In genomic region chr13:74056829-74057564, GRCh38 we compare ENCODE assay signal across 11 cellular contexts.
A peak's percentile ranks its signal among the peaks of the same experiment; 100 is the strongest.
DNase-seq lines count a peak whose midpoint lies in the region; ATAC-seq, FAIRE-seq and TF ChIP-seq lines count a peak whose summit lies in the region.
"Had no signal": no experiment of that assay in that cellular context is flagged by ENCODE, and none has a peak within 500 bp of the region (broad histone marks: within the 10 kb centered on the region; RNA-seq: fewer than 3 reads in every experiment).

No MANE protein-coding gene starts in this region.

- peaks cover 69% of the 10 kb centered on the region for H3K4me1 Mint-ChIP-seq in activated T-cell treated with anti-CD3 and anti-CD28 coated beads, Interleukin-2, amount 50 U/mL, for 72 hours (ENCODE audit: low read depth)

- TF ChIP-seq CTCF in HepG2 (CRISPR knock-in tag; IDR thresholded peaks at IDR 0.05), result no peak

- no peak for TF ChIP-seq RAD21 in HepG2 (CRISPR knock-in tag; IDR thresholded peaks at IDR 0.05)

- no peak for ATAC-seq in activated T-cell treated with anti-CD3 and anti-CD28 coated beads, Interleukin-2, amount 50 U/mL, for 72 hours (replicated peaks in 1 of 2)
- ATAC-seq in HepG2 (no peak), HG02642 (IDR thresholded peaks at IDR 0.05; ENCODE audit: poor library complexity, unreplicated experiment) (no peak), HG03135 (IDR thresholded peaks at IDR 0.05; ENCODE audit: unreplicated experiment) (no peak)

- no peaks in the 10 kb centered on the region for H3K79me2 ChIP-seq in HepG2 (ENCODE audit: insufficient read depth, low read length)

- POLR2A ChIA-PET in HepG2 (lab: Yijun Ruan, JAX), result no interaction called here

- in situ Hi-C loops in HepG2 (cut with HindIII; ENCODE audit: extremely low pct_ligation_motif_present, low pct_unique_long_range_greater_than_20kb), result no loop called here

- TF ChIP-seq EP300 in HepG2 (IDR thresholded peaks at IDR 0.05; ENCODE audit: low read depth in 2 of 2, low read length in 2 of 2) (no peak), HepG2 (CRISPR knock-in tag; IDR thresholded peaks at IDR 0.05; ENCODE audit: borderline replicate concordance) (no peak)

- no peak overlapping the region for H3K9ac ChIP-seq in HepG2 (ENCODE audit: insufficient read depth, low read depth, low read length)

- no peaks in the 10 kb centered on the region for H3K9me3 ChIP-seq in HepG2 (ENCODE audit: low read length)

- WGBS in adipose tissue, 3 donors, result 48 to 57% (median 49%) methylated on average over 5 of the region's 5 CpGs
- 47% methylated on average over 5 of the region's 5 CpGs for WGBS in HepG2 (ENCODE audit: low lambda C conversion rate)

- no peaks in the 10 kb centered on the region for H4K20me1 ChIP-seq in HepG2 (ENCODE audit: insufficient read depth, low read length)

- CTCF ChIA-PET in HepG2 (lab: Yijun Ruan, JAX; ENCODE audit: low intra/inter-chr PET ratio, low total read pairs), result no interaction called here

- H3K36me3 Mint-ChIP-seq in activated T-cell treated with anti-CD3 and anti-CD28 coated beads, Interleukin-2, amount 50 U/mL, for 72 hours (ENCODE audit: insufficient read depth in 2 of 2), result peaks cover 4 to 14% of the 10 kb centered on the region in 2 donors

- no peak overlapping the region for H3K4me3 Mint-ChIP-seq in activated T-cell treated with anti-CD3 and anti-CD28 coated beads, Interleukin-2, amount 50 U/mL, for 72 hours

- DNase-seq in activated T-cell treated with anti-CD3 and anti-CD28 coated beads, Interleukin-2, amount 50 U/mL, for 72 hours, result no peak
- no peak for DNase-seq in activated T-cell treated with anti-CD3 and anti-CD28 coated beads, Interleukin-2, amount 50 U/mL, for 1 hour
- DNase-seq in HepG2 (ENCODE audit: low spot score) (no peak), ureter (ENCODE audit: low spot score) (peak; percentile 46), iPS-NIHi7 (ENCODE audit: extremely low spot score) (no peak)
- DNase-seq: SIG-M5, small intestine had no signal

- H3K27me3 Mint-ChIP-seq in activated T-cell treated with anti-CD3 and anti-CD28 coated beads, Interleukin-2, amount 50 U/mL, for 72 hours (ENCODE audit: low read depth), result no peaks in the 10 kb centered on the region

- H3K4me2 ChIP-seq in HepG2 (ENCODE audit: low read depth, low read length), result 0 out of 2 replicates have a peak overlapping the region, but pooled peaks have one; percentile 12

- TF ChIP-seq POLR2A in HepG2 (IDR thresholded peaks at IDR 0.05; ENCODE audit: insufficient read depth in 1 of 2, low read depth in 2 of 2, low read length in 2 of 2), result no peak

- no TSS peak for BruUV-seq in HepG2 (replicated peaks; lab: Mats Ljungman, UMichigan)

- no peak overlapping the region for H3K4me3 ChIP-seq in HepG2 (replicated peaks in 1 of 3; ENCODE audit: insufficient read depth in 1 of 3, low read depth in 2 of 3, low read length in 3 of 3)

- H2AFZ ChIP-seq in HepG2 (ENCODE audit: low read length), result no peak overlapping the region

- H3K27ac Mint-ChIP-seq in activated T-cell treated with anti-CD3 and anti-CD28 coated beads, Interleukin-2, amount 50 U/mL, for 72 hours, result peak overlapping the region; percentile 51

- H3K27me3 ChIP-seq in HepG2 (ENCODE audit: control insufficient read depth in 1 of 2, insufficient read depth in 2 of 2, low read length in 2 of 2), result no peaks in the 10 kb centered on the region

- H3K9me3 Mint-ChIP-seq in activated T-cell treated with anti-CD3 and anti-CD28 coated beads, Interleukin-2, amount 50 U/mL, for 72 hours, result peaks cover 0 to 2% of the 10 kb centered on the region in 2 donors

- H3K4me1 ChIP-seq in HepG2 (ENCODE audit: insufficient read depth, low read length), result 0 out of 2 replicates have a peak, but pooled peaks cover 6% of the 10 kb centered on the region

- FAIRE-seq in HepG2 (lab: Jason Lieb, UNC), result no peak
- FAIRE-seq: islet of Langerhans, small intestine had no signal

- H3K36me3 ChIP-seq in HepG2 (replicated peaks in 1 of 2; ENCODE audit: control insufficient read depth in 1 of 2, insufficient read depth in 2 of 2, low read length in 2 of 2), result no peaks in the 10 kb centered on the region

- intact Hi-C loops in HepG2 (cut with micrococcal nuclease; ENCODE audit: unreplicated experiment), result no loop called here

- H3K27ac ChIP-seq in adipose tissue (ENCODE audit: low read depth, low read length), result peak overlapping the region; percentile 75
- H3K27ac ChIP-seq in HepG2 (ENCODE audit: extremely low read length, insufficient read depth, low read length), result no peak overlapping the region

TF ChIP-seq in HepG2, 621 proteins besides CTCF, POLR2A, EP300 and RAD21:
- TF ChIP-seq TEAD3 (CRISPR knock-in tag; optimal IDR thresholded peaks at IDR 0.05; ENCODE audit: borderline replicate concordance) (no peak), ZNF816 (CRISPR knock-in tag; IDR thresholded peaks at IDR 0.05; ENCODE audit: borderline replicate concordance) (no peak)
